In the genomic region with DNA sequence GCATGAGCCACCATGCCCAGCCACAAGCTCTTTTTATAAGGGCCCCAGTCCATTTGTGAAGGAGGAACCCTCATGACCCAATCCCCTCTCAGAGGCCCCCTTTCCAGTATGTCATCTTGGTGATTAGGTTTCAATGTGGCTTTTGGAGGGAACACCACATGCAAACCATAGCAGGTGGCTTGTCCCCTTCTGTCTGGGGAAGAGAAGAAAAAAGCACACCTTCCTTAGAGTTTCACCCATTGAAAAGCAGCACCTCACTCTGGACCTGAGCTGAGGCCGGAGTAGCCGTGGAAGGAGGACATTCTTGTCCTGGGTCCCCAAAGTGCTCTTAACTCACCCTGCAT, we compare ENCODE assay signal across 2 cellular contexts.
A peak's percentile ranks its signal among the peaks of the same experiment; 100 is the strongest.
TF ChIP-seq lines count a peak whose summit lies in the region.

No MANE protein-coding gene starts in this region.

TF ChIP-seq in HEK293, 187 proteins besides CTCF, POLR2A, EP300 and RAD21:
- TF ChIP-seq ZNF335 (tag by site-specific recombination; conservative IDR thresholded peaks at IDR 0.05) (0 out of 2 replicates have a peak, but pooled peaks have one; percentile 14), ZNF169 (tag by site-specific recombination; IDR thresholded peaks at IDR 0.05) (no peak)
TF ChIP-seq in HEK293: peak in this region for 1.

TF ChIP-seq in K562, 482 proteins besides CTCF, POLR2A, EP300 and RAD21 (continued from another document):
- no peak for TF ChIP-seq ZNF133 (CRISPR knock-in tag; IDR thresholded peaks at IDR 0.05)
- TF ChIP-seq, protein P1, sequence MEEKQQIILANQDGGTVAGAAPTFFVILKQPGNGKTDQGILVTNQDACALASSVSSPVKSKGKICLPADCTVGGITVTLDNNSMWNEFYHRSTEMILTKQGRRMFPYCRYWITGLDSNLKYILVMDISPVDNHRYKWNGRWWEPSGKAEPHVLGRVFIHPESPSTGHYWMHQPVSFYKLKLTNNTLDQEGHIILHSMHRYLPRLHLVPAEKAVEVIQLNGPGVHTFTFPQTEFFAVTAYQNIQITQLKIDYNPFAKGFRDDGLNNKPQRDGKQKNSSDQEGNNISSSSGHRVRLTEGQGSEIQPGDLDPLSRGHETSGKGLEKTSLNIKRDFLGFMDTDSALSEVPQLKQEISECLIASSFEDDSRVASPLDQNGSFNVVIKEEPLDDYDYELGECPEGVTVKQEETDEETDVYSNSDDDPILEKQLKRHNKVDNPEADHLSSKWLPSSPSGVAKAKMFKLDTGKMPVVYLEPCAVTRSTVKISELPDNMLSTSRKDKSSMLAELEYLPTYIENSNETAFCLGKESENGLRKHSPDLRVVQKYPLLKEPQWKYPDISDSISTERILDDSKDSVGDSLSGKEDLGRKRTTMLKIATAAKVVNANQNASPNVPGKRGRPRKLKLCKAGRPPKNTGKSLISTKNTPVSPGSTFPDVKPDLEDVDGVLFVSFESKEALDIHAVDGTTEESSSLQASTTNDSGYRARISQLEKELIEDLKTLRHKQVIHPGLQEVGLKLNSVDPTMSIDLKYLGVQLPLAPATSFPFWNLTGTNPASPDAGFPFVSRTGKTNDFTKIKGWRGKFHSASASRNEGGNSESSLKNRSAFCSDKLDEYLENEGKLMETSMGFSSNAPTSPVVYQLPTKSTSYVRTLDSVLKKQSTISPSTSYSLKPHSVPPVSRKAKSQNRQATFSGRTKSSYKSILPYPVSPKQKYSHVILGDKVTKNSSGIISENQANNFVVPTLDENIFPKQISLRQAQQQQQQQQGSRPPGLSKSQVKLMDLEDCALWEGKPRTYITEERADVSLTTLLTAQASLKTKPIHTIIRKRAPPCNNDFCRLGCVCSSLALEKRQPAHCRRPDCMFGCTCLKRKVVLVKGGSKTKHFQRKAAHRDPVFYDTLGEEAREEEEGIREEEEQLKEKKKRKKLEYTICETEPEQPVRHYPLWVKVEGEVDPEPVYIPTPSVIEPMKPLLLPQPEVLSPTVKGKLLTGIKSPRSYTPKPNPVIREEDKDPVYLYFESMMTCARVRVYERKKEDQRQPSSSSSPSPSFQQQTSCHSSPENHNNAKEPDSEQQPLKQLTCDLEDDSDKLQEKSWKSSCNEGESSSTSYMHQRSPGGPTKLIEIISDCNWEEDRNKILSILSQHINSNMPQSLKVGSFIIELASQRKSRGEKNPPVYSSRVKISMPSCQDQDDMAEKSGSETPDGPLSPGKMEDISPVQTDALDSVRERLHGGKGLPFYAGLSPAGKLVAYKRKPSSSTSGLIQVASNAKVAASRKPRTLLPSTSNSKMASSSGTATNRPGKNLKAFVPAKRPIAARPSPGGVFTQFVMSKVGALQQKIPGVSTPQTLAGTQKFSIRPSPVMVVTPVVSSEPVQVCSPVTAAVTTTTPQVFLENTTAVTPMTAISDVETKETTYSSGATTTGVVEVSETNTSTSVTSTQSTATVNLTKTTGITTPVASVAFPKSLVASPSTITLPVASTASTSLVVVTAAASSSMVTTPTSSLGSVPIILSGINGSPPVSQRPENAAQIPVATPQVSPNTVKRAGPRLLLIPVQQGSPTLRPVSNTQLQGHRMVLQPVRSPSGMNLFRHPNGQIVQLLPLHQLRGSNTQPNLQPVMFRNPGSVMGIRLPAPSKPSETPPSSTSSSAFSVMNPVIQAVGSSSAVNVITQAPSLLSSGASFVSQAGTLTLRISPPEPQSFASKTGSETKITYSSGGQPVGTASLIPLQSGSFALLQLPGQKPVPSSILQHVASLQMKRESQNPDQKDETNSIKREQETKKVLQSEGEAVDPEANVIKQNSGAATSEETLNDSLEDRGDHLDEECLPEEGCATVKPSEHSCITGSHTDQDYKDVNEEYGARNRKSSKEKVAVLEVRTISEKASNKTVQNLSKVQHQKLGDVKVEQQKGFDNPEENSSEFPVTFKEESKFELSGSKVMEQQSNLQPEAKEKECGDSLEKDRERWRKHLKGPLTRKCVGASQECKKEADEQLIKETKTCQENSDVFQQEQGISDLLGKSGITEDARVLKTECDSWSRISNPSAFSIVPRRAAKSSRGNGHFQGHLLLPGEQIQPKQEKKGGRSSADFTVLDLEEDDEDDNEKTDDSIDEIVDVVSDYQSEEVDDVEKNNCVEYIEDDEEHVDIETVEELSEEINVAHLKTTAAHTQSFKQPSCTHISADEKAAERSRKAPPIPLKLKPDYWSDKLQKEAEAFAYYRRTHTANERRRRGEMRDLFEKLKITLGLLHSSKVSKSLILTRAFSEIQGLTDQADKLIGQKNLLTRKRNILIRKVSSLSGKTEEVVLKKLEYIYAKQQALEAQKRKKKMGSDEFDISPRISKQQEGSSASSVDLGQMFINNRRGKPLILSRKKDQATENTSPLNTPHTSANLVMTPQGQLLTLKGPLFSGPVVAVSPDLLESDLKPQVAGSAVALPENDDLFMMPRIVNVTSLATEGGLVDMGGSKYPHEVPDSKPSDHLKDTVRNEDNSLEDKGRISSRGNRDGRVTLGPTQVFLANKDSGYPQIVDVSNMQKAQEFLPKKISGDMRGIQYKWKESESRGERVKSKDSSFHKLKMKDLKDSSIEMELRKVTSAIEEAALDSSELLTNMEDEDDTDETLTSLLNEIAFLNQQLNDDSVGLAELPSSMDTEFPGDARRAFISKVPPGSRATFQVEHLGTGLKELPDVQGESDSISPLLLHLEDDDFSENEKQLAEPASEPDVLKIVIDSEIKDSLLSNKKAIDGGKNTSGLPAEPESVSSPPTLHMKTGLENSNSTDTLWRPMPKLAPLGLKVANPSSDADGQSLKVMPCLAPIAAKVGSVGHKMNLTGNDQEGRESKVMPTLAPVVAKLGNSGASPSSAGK (IDR thresholded peaks at IDR 0.05) = peak; percentile 55
